ENCODE assay signal across 16 cellular contexts in genomic region chr1:42723511-42723910, GRCh38. TPM values are rescaled to one million over a fixed set of nuclear protein-coding genes. Genes with fewer than 3 reads are reported as not detected.
A peak's percentile ranks its signal among the peaks of the same experiment; 100 is the strongest.
DNase-seq lines count a peak whose midpoint lies in the region; TF ChIP-seq lines count a peak whose summit lies in the region.
"Had no signal": no experiment of that assay in that cellular context is flagged by ENCODE, and none has a peak within 500 bp of the region (broad histone marks: within the 10 kb centered on the region; RNA-seq: fewer than 3 reads in every experiment).

No MANE protein-coding gene starts in this region.

- H2BK12ac ChIP-seq in H9 (ENCODE audit: insufficient read length, low read depth, low read length): no peak overlapping the region

- H3T11ph ChIP-seq in H9 (ENCODE audit: low read length): no peak overlapping the region

- H3K79me2 ChIP-seq in mammary epithelial cell (ENCODE audit: insufficient read depth, low read length) (no peaks in the 10 kb centered on the region), mesendoderm (ENCODE audit: control insufficient read depth, insufficient read depth, low read length) (no peaks in the 10 kb centered on the region), H9 (ENCODE audit: insufficient read depth, low read length) (no peaks in the 10 kb centered on the region)

- no peak overlapping the region for H3K27ac ChIP-seq in mammary epithelial cell (ENCODE audit: insufficient read depth, low read depth, low read length)
- no peak overlapping the region for H3K27ac ChIP-seq in mesendoderm (ENCODE audit: low read depth, low read length)
- H3K27ac ChIP-seq in H9 (ENCODE audit: insufficient read length, low read depth, low read length): no peak overlapping the region
- H3K27ac ChIP-seq: BLaER1, PC-9 had no signal

- H3K4me1 ChIP-seq in mammary epithelial cell (ENCODE audit: insufficient read depth, low read length) (no peaks in the 10 kb centered on the region), mesendoderm (ENCODE audit: control insufficient read depth, low read depth, low read length) (no peaks in the 10 kb centered on the region), H9 (ENCODE audit: insufficient read depth, low read length) (no peaks in the 10 kb centered on the region)

- DNase-seq in activated CD4-positive, alpha-beta T cell treated with anti-CD3 and anti-CD28 coated beads for 48 hours: peak; percentile 20
- DNase-seq in activated CD4-positive, alpha-beta T cell treated with anti-CD3 and anti-CD28 coated beads, Interleukin-2, amount 50 U/mL, for 1 hour: no peak
- DNase-seq in M059J (ENCODE audit: low read depth) (peak; percentile 54), mammary epithelial cell (peak; percentile 41), osteocyte (ENCODE audit: extremely low spot score, unreplicated experiment) (peak; percentile 32), mesendoderm (no peak), DMS153 (lab: John Stamatoyannopoulos, UW) (no peak), H9 (no peak)
- DNase-seq: 8988T; CD8-positive, alpha-beta memory T cell; Karpas-422; NCI-H1048; NCI-H345; PC-9 had no signal

- H2BK15ac ChIP-seq in mesendoderm (replicated peaks; ENCODE audit: low read depth) (no peak overlapping the region), H9 (ENCODE audit: low read depth, low read length) (no peak overlapping the region)

- H3K79me1 ChIP-seq in mesendoderm (ENCODE audit: low read length) (no peaks in the 10 kb centered on the region), H9 (ENCODE audit: insufficient read depth, low read depth, low read length, poor library complexity, severe bottlenecking) (no peaks in the 10 kb centered on the region)

- H4K91ac ChIP-seq in H9 (ENCODE audit: insufficient read length, low read depth, low read length): no peak overlapping the region

- H3K14ac ChIP-seq in H9 (ENCODE audit: insufficient read depth, low read length): no peak overlapping the region

- H3K27ac Mint-ChIP-seq in osteocyte (ENCODE audit: unreplicated experiment) (no peak overlapping the region), H9 (no peak overlapping the region)

- H3K9me3 Mint-ChIP-seq in osteocyte (ENCODE audit: unreplicated experiment) (peaks cover 5% of the 10 kb centered on the region), H9 (peaks cover 2 to 5% of the 10 kb centered on the region in 2 experiments; a peak in 2 of 5 replicates)
- H3K9me3 Mint-ChIP-seq: CD8-positive, alpha-beta memory T cell had no signal

- H3K36me3 ChIP-seq in mammary epithelial cell (ENCODE audit: insufficient read depth, low read length) (no peaks in the 10 kb centered on the region), mesendoderm (ENCODE audit: control insufficient read depth, insufficient read depth, low read length) (no peaks in the 10 kb centered on the region)

- H2BK5ac ChIP-seq in mesendoderm (ENCODE audit: low read length) (no peak overlapping the region), H9 (ENCODE audit: insufficient read length, low read length) (no peak overlapping the region)

- H3K4me2 ChIP-seq in mammary epithelial cell (ENCODE audit: insufficient read depth, low read depth, low read length) (no peak overlapping the region), mesendoderm (ENCODE audit: low read length) (no peak overlapping the region), H9 (ENCODE audit: insufficient read depth, insufficient read length, low read length) (no peak overlapping the region)
- H3K4me2 ChIP-seq: BLaER1, PC-9 had no signal

- in situ Hi-C loops in mammary epithelial cell (cut with MboI; ENCODE audit: low sequenced_read_pairs in 2 of 2): no loop called here

- H3K18ac ChIP-seq in mesendoderm (ENCODE audit: low read length): no peak overlapping the region
- H3K18ac ChIP-seq in H9 (ENCODE audit: insufficient read length, low read depth, low read length): no peak overlapping the region

- H3K9me3 ChIP-seq in mammary epithelial cell (replicated peaks; ENCODE audit: insufficient read depth, low read length) (no peaks in the 10 kb centered on the region), H9 (ENCODE audit: control insufficient read depth, low read depth, low read length) (no peaks in the 10 kb centered on the region)
- H3K9me3 ChIP-seq: BLaER1 had no signal

- no TSS peak for BruUV-seq in mammary epithelial cell (replicated peaks; lab: Mats Ljungman, UMichigan)

- H3K4me1 Mint-ChIP-seq in osteocyte (ENCODE audit: unreplicated experiment) (peaks cover 2% of the 10 kb centered on the region), H9 (no peaks in the 10 kb centered on the region; a peak in 1 of 4 replicates)
- H3K4me1 Mint-ChIP-seq: CD8-positive, alpha-beta memory T cell had no signal

- H3K27me3 Mint-ChIP-seq in osteocyte (ENCODE audit: unreplicated experiment) (no peaks in the 10 kb centered on the region), H9 (ENCODE audit: low read depth) (no peaks in the 10 kb centered on the region)
- H3K27me3 Mint-ChIP-seq: CD8-positive, alpha-beta memory T cell had no signal

- H3K36me3 Mint-ChIP-seq in osteocyte (ENCODE audit: unreplicated experiment): peaks cover 2% of the 10 kb centered on the region
- H3K36me3 Mint-ChIP-seq in H9 (ENCODE audit: insufficient read depth in 1 of 3, low read depth in 3 of 3): peaks cover 2 to 10% (median 3%) of the 10 kb centered on the region in 3 experiments; a peak in 2 of 7 replicates

- H3K4ac ChIP-seq in mesendoderm (ENCODE audit: low read depth, low read length) (no peak overlapping the region), H9 (ENCODE audit: low read depth, low read length) (no peak overlapping the region)

- H3K56ac ChIP-seq in mesendoderm (ENCODE audit: low read length) (no peak overlapping the region), H9 (ENCODE audit: insufficient read length, low read depth, low read length) (no peak overlapping the region)

- no peak overlapping the region for H4K8ac ChIP-seq in mesendoderm (ENCODE audit: low read depth, low read length)
- no peak overlapping the region for H4K8ac ChIP-seq in H9 (replicated peaks; ENCODE audit: insufficient read length, low read depth, low read length)

- H3K9ac ChIP-seq in mammary epithelial cell (ENCODE audit: insufficient read depth, low read length) (no peak overlapping the region), mesendoderm (ENCODE audit: low read length) (no peak overlapping the region), H9 (ENCODE audit: extremely low read depth, insufficient read length, low read length) (no peak overlapping the region)
- H3K9ac ChIP-seq: BLaER1 had no signal

- no peak overlapping the region for H2BK20ac ChIP-seq in H9 (ENCODE audit: low read depth, low read length, poor library complexity, severe bottlenecking)

- 14% methylated on average over 4 of the region's 6 CpGs for WGBS in mammary epithelial cell (ENCODE audit: low coverage, missing lambda C conversion rate)
- no CpG with 5 or more reads among the region's 6 CpGs for WGBS in mesendoderm (ENCODE audit: extremely low coverage, insufficient coverage, low lambda C conversion rate)
- no CpG with 5 or more reads among the region's 6 CpGs for WGBS in H9 (ENCODE audit: extremely low coverage, insufficient read length, low lambda C conversion rate)

- H3K23me2 ChIP-seq in H9 (ENCODE audit: insufficient read length, low read depth, low read length, poor library complexity, severe bottlenecking): no peaks in the 10 kb centered on the region

- H2AK5ac ChIP-seq in mesendoderm (ENCODE audit: low read length) (no peak overlapping the region), H9 (ENCODE audit: insufficient read length, low read length) (no peak overlapping the region)

- H3K4me3 ChIP-seq in mammary epithelial cell (replicated peaks in 1 of 3; ENCODE audit: insufficient read depth in 1 of 3, low read depth in 2 of 3, low read length in 3 of 3) (no peak overlapping the region), mesendoderm (ENCODE audit: low read length) (no peak overlapping the region)
- H3K4me3 ChIP-seq: BLaER1, PC-9 had no signal

- H4K5ac ChIP-seq in mesendoderm (ENCODE audit: low read length) (no peak overlapping the region), H9 (ENCODE audit: insufficient read length, low read depth, low read length) (no peak overlapping the region)

- H3K4me3 Mint-ChIP-seq in osteocyte (ENCODE audit: unreplicated experiment): no peak overlapping the region
- H3K4me3 Mint-ChIP-seq in H9: no peak overlapping the region

- H4K20me1 ChIP-seq in mammary epithelial cell (ENCODE audit: insufficient read depth, low read length) (no peaks in the 10 kb centered on the region), H9 (ENCODE audit: control insufficient read depth, insufficient read depth, insufficient read length) (no peaks in the 10 kb centered on the region)
- H4K20me1 ChIP-seq: BLaER1 had no signal

- H3K27me3 ChIP-seq in mammary epithelial cell (ENCODE audit: insufficient read depth, low read length) (no peaks in the 10 kb centered on the region), mesendoderm (ENCODE audit: insufficient read depth, low read length, poor library complexity) (no peaks in the 10 kb centered on the region), H9 (ENCODE audit: insufficient read depth, low read length) (no peaks in the 10 kb centered on the region)
- H3K27me3 ChIP-seq: BLaER1 had no signal

- H3K23ac ChIP-seq in mesendoderm (ENCODE audit: low read length) (no peak overlapping the region), H9 (ENCODE audit: insufficient read length, low read depth, low read length) (no peak overlapping the region)

- H2BK120ac ChIP-seq in mesendoderm (ENCODE audit: low read depth, low read length) (no peak overlapping the region), H9 (ENCODE audit: low read depth, low read length, poor library complexity, severe bottlenecking) (no peak overlapping the region)

- H2AFZ ChIP-seq in mammary epithelial cell (ENCODE audit: low read depth, low read length) (no peak overlapping the region), H9 (ENCODE audit: low read length) (no peak overlapping the region)
- H2AFZ ChIP-seq: PC-9 had no signal

- TF ChIP-seq CTCF in mammary epithelial cell (conservative IDR thresholded peaks at IDR 0.05 in 1 of 2, IDR thresholded peaks at IDR 0.05 in 1 of 2; ENCODE audit: extremely low read depth in 1 of 2, insufficient read depth in 1 of 2, low read depth in 1 of 2, low read length in 2 of 2): no peak
- no peak for TF ChIP-seq CTCF in osteocyte (IDR thresholded peaks at IDR 0.05)
- TF ChIP-seq CTCF in H9 (conservative IDR thresholded peaks at IDR 0.05): no peak

- CTCF ChIA-PET in mammary epithelial cell (lab: Charles Lee; ENCODE audit: low non-redundant PET): interaction anchor here (0.6 kb wide), 1 partner anchor 23 kb away, joined by 3 read pairs; no protein-coding TSS in a partner anchor

- dilution Hi-C loops in mammary epithelial cell (cut with HindIII; ENCODE audit: low sequenced_read_pairs): no loop called here

- intact Hi-C loops in mammary epithelial cell (cut with micrococcal nuclease): no loop called here

RNA-seq across cellular contexts. Expression of gene CLDN19, which starts 16.5 kb away (rescaled TPM):
- total RNA-seq in M059J (2014; rRNA removed; shearing (Covaris generic)): not detected in 2 replicates
- 1 to 10 TPM in 1 of 2 donors, not detected in 1; 2.5 TPM for total RNA-seq in mammary epithelial cell
- 0.10 TPM for polyA plus RNA-seq in mammary epithelial cell
- polyA minus RNA-seq in mammary epithelial cell: not detected
- total RNA-seq in osteocyte: not detected in 2 replicates
- 3.5 TPM for polyA plus RNA-seq in mesendoderm (2013, experiment 1 of 2)
- polyA plus RNA-seq in mesendoderm (2013, experiment 2 of 2): 3.7 TPM
- 11.1 and 12.5 TPM in 2 replicates for total RNA-seq in H9 (2021)
- total RNA-seq: CD8-positive, alpha-beta memory T cell; PC-9; Right ventricle myocardium inferior had no signal
- polyA plus RNA-seq: CD8-positive, alpha-beta memory T cell had no signal

RNA-seq across cellular contexts. Expression of gene YBX1, which starts 41.3 kb away (rescaled TPM):
- total RNA-seq in M059J (2014; rRNA removed; shearing (Covaris generic)): 851 and 884 TPM in 2 replicates
- total RNA-seq in mammary epithelial cell: 100 to 1,000 TPM; 442 to 862 TPM
- 1,097 TPM for polyA plus RNA-seq in mammary epithelial cell
- polyA minus RNA-seq in mammary epithelial cell: 959 TPM
- 529 and 538 TPM in 2 replicates for total RNA-seq in osteocyte
- polyA plus RNA-seq in mesendoderm (2013, experiment 1 of 2): 1,698 TPM
- 1,742 TPM for polyA plus RNA-seq in mesendoderm (2013, experiment 2 of 2)
- 1,019 and 1,029 TPM in 2 replicates for total RNA-seq in H9 (2021)

RNA-seq across cellular contexts. Expression of gene P3H1, which starts 43.3 kb away (rescaled TPM):
- total RNA-seq in M059J (2014; rRNA removed; shearing (Covaris generic)): 176 and 247 TPM in 2 replicates
- total RNA-seq in mammary epithelial cell: 10 to 100 TPM; 40.1 to 44.0 TPM
- 42.5 TPM for polyA plus RNA-seq in mammary epithelial cell
- 30.0 TPM for polyA minus RNA-seq in mammary epithelial cell
- total RNA-seq in osteocyte: 210 and 221 TPM in 2 replicates
- 27.0 TPM for polyA plus RNA-seq in mesendoderm (2013, experiment 1 of 2)
- 27.9 TPM for polyA plus RNA-seq in mesendoderm (2013, experiment 2 of 2)
- 43.3 and 47.1 TPM in 2 replicates for total RNA-seq in H9 (2021)

RNA-seq across cellular contexts. Expression of gene C1orf50, which starts 43.5 kb away (rescaled TPM):
- total RNA-seq in M059J (2014; rRNA removed; shearing (Covaris generic)): 8.5 and 9.6 TPM in 2 replicates
- total RNA-seq in mammary epithelial cell: 10 to 100 TPM in 1 of 2 donors, 1 to 10 TPM in 1; 4.0 to 11.0 TPM
- polyA plus RNA-seq in mammary epithelial cell: 5.8 TPM
- not detected for polyA minus RNA-seq in mammary epithelial cell
- total RNA-seq in osteocyte: 5.3 and 5.6 TPM in 2 replicates
- polyA plus RNA-seq in mesendoderm (2013, experiment 1 of 2): 2.6 TPM
- polyA plus RNA-seq in mesendoderm (2013, experiment 2 of 2): 2.4 TPM
- total RNA-seq in H9 (2021): 6.1 and 7.7 TPM in 2 replicates

Comparison
In these comparisons a context has a peak if more than half of its experiments do, and no peak if none do; other contexts are left out.
1. DNase-seq: peak in activated CD4-positive, alpha-beta T cell treated with anti-CD3 and anti-CD28 coated beads for 48 hours (single experiment), M059J (single experiment), mammary epithelial cell (single experiment) and osteocyte (single experiment); none in activated CD4-positive, alpha-beta T cell treated with anti-CD3 and anti-CD28 coated beads, Interleukin-2, amount 50 U/mL, for 1 hour (single experiment), mesendoderm (single experiment), DMS153 (single experiment) and H9 (single experiment).